18 cellular contexts compared by ENCODE assay signal in the genomic region with DNA sequence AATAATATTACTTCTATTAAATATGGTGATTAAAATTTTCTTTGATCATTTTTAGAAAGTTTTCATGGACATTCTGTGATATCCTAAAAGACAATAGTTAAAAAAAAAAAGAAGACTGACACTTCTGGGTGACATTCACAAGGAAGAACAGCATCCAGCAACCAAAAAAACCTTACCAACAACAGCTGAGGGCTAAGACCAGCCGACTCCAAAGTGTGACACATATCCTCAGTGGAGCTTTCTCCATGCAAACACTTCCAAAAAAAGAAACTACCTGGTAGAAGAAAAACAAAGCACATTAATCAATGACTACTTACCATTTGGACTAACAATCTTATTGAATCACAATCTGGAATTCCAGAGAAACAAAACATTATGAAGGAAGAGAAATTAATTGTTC.
DNase-seq lines count a peak whose midpoint lies in the region; ATAC-seq and TF ChIP-seq lines count a peak whose summit lies in the region.
"Had no signal": no experiment of that assay in that cellular context is flagged by ENCODE, and none has a peak within 500 bp of the region (broad histone marks: within the 10 kb centered on the region; RNA-seq: fewer than 3 reads in every experiment).

No MANE protein-coding gene starts in this region.

- no peak overlapping the region for H3K4me3 ChIP-seq in CD8-positive, alpha-beta T cell (ENCODE audit: low read depth, low read length)
- no peak overlapping the region for H3K4me3 ChIP-seq in brain microvascular endothelial cell (ENCODE audit: low read depth, low read length)
- H3K4me3 ChIP-seq: Peyer's patch had no signal

- no peak for DNase-seq in CD8-positive, alpha-beta T cell
- DNase-seq in brain microvascular endothelial cell (no peak), kidney tubule cell (ENCODE audit: low spot score) (peak; percentile 30), renal cortical epithelial cell (ENCODE audit: low read depth) (peak; percentile 4), HUDEP-2 (lab: John Stamatoyannopoulos, UW; ENCODE audit: unreplicated experiment in 76 of 76) (no peak)
- DNase-seq: DMS79 treated with DMSO at 0.1 percent for 48 hours, H7, MV-4-11, NCI-H1105 treated with DMSO at 0.1 percent for 48 hours, NCI-H2081, NCI-H2171, NCI-H446, NCI-H526, Peyer's patch had no signal

- no peaks in the 10 kb centered on the region for H3K9me3 Mint-ChIP-seq in CD8-positive, alpha-beta T cell

- no peaks in the 10 kb centered on the region for H3K9me3 ChIP-seq in CD8-positive, alpha-beta T cell (ENCODE audit: low read length)
- H3K9me3 ChIP-seq: Peyer's patch had no signal

- no peaks in the 10 kb centered on the region for H3K4me1 ChIP-seq in CD8-positive, alpha-beta T cell (ENCODE audit: insufficient read depth, low read length)
- H3K4me1 ChIP-seq: Peyer's patch had no signal

- H3K27me3 ChIP-seq in CD8-positive, alpha-beta T cell (ENCODE audit: insufficient read depth, low read length) = no peaks in the 10 kb centered on the region
- H3K27me3 ChIP-seq in brain microvascular endothelial cell (replicated peaks) = no peaks in the 10 kb centered on the region
- H3K27me3 ChIP-seq: Peyer's patch had no signal

- H3K4me1 Mint-ChIP-seq in CD8-positive, alpha-beta T cell (ENCODE audit: low read depth) = no peaks in the 10 kb centered on the region
- H3K4me1 Mint-ChIP-seq: B cell, CD14-positive monocyte had no signal

- POLR2A ChIA-PET in CD8-positive, alpha-beta T cell (lab: Charles Lee) = no interaction called here

- TF ChIP-seq CTCF in CD8-positive, alpha-beta T cell (IDR thresholded peaks at IDR 0.05) = no peak
- no peak for TF ChIP-seq CTCF in brain microvascular endothelial cell (IDR thresholded peaks at IDR 0.05; ENCODE audit: low read depth, low read length, missing control alignments)

- no peak overlapping the region for H3K27ac ChIP-seq in CD8-positive, alpha-beta T cell (ENCODE audit: low read depth, low read length)
- peak overlapping the region; percentile 49 for H3K27ac ChIP-seq in brain microvascular endothelial cell
- H3K27ac ChIP-seq: Peyer's patch had no signal

- no peak for ATAC-seq in CD8-positive, alpha-beta T cell
- ATAC-seq in HG02623 (IDR thresholded peaks at IDR 0.05; ENCODE audit: unreplicated experiment) (no peak), HG03439 (IDR thresholded peaks at IDR 0.05; ENCODE audit: unreplicated experiment) (no peak)

- no peaks in the 10 kb centered on the region for H3K27me3 Mint-ChIP-seq in CD8-positive, alpha-beta T cell (ENCODE audit: low read depth)
- H3K27me3 Mint-ChIP-seq: B cell had no signal

- peaks cover 6% of the 10 kb centered on the region for H3K36me3 ChIP-seq in CD8-positive, alpha-beta T cell (ENCODE audit: insufficient read depth, low read length)
- peaks cover 17% of the 10 kb centered on the region for H3K36me3 ChIP-seq in brain microvascular endothelial cell (replicated peaks)

- H3K36me3 Mint-ChIP-seq in CD8-positive, alpha-beta T cell = peaks cover 68% of the 10 kb centered on the region

- H3K27ac Mint-ChIP-seq in CD8-positive, alpha-beta T cell = peak overlapping the region; percentile 68
- H3K27ac Mint-ChIP-seq: B cell, CD14-positive monocyte had no signal

- H3K4me3 Mint-ChIP-seq in CD8-positive, alpha-beta T cell = no peak overlapping the region
- H3K4me3 Mint-ChIP-seq: B cell, CD14-positive monocyte had no signal

- intact Hi-C loops in CD8-positive, alpha-beta T cell (cut with DNase I, micrococcal nuclease) = loop anchor here (10.0 kb wide), 1 partner anchor 553 kb away; no protein-coding TSS in a partner anchor

- CTCF ChIA-PET in CD8-positive, alpha-beta T cell (lab: Charles Lee) = no interaction called here

- in situ Hi-C loops in brain microvascular endothelial cell (cut with HindIII; ENCODE audit: low pct_ligation_motif_present, low sequenced_read_pairs) = no loop called here

Comparison
In these comparisons a context has a peak if more than half of its experiments do, and no peak if none do; other contexts are left out.
1. DNase-seq: peak in kidney tubule cell (single experiment) and renal cortical epithelial cell (single experiment); none in CD8-positive, alpha-beta T cell (0 of 7), brain microvascular endothelial cell (single experiment) and HUDEP-2 (0 of 76).